Comparison of ENCODE assay signal across 22 cellular contexts in the genomic region with DNA sequence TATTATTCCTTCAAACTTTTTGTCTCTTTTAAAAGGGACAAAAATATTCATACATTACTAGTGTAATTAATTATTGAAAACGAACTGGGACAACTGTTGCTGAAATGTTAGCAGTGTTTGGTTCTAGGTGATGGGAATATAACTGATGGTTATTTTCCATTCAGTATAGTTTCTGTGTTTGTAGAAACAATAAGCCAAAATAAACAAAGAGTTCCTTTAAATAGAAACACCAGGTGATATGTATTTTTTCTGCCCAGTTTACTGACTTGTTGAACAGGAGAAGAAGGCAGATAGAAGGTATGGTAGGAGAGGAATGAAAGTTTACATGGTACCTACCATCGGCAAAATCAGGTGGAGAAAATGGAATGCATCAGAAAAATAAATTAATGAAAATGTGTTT.
"Had no signal": no experiment of that assay in that cellular context is flagged by ENCODE, and none has a peak within 500 bp of the region (broad histone marks: within the 10 kb centered on the region; RNA-seq: fewer than 3 reads in every experiment).

No MANE protein-coding gene starts in this region.

- H3K36me3 ChIP-seq: SJSA1 had no signal

- H3K27ac ChIP-seq: RWPE1, SJSA1, SK-N-MC had no signal

- H3K27me3 ChIP-seq: SJSA1 had no signal

- DNase-seq: IMR-90; Karpas-422; KG1; MM.1S; NCI-H1092 treated with DMSO at 0.1 percent for 48 hours; NCI-H1436; NCI-H187; NCI-H2029; NCI-H2081 treated with DMSO at 0.1 percent for 48 hours; NCI-H2171 treated with DMSO at 0.1 percent for 48 hours; NCI-H446; NCI-H510A; NCI-H524 treated with DMSO at 0.1 percent for 48 hours; NCI-H69; NK-92 treated with Interleukin-12 subunit alpha and Interleukin-12 subunit beta, amount 100 ng/mL, for 24 hours; PC-3; SIG-M5 had no signal

- FAIRE-seq: HepG2 had no signal

- H3K4me3 ChIP-seq: SJSA1, SK-N-MC had no signal

- ATAC-seq: HepG2, Panc1, PC-3 had no signal
